9 cellular contexts compared by ENCODE assay signal in the genomic region with DNA sequence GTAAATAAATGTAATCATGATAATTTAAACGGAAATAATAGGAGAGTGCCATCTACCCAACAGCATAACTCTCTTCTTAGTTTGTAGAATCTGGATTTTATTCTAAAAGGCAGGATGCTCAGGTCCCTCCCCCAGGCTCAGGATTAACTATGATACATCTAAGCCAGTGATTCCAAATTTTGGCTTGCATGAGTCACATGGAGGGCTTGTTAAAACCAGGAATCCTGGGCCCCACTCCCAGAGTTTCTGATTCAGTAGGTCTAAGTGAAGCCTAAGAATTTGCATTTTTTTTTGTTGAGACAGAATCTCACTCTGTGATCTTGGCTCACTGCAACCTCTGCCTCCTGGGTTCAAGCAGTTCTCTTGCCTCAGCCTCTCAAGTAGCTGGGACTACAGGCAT.
DNase-seq lines count a peak whose midpoint lies in the region; TF ChIP-seq lines count a peak whose summit lies in the region.
"Had no signal": no experiment of that assay in that cellular context is flagged by ENCODE, and none has a peak within 500 bp of the region (broad histone marks: within the 10 kb centered on the region; RNA-seq: fewer than 3 reads in every experiment).

No MANE protein-coding gene starts in this region.

- no peak for TF ChIP-seq CTCF in SK-N-SH (IDR thresholded peaks at IDR 0.05)
- no peak for TF ChIP-seq CTCF in fibroblast of the aortic adventitia (IDR thresholded peaks at IDR 0.05; ENCODE audit: insufficient read depth, low read length)
- no peak for TF ChIP-seq CTCF in smooth muscle cell (IDR thresholded peaks at IDR 0.05; ENCODE audit: borderline replicate concordance, insufficient read depth, poor library complexity, severe bottlenecking)
- TF ChIP-seq CTCF in CD14-positive monocyte (IDR thresholded peaks at IDR 0.05): no peak

- H3K4me1 Mint-ChIP-seq in CD14-positive monocyte: peaks cover 55% of the 10 kb centered on the region

- intact Hi-C loops in CD14-positive monocyte (cut with micrococcal nuclease): no loop called here

- TF ChIP-seq EP300 in SK-N-SH (IDR thresholded peaks at IDR 0.05; ENCODE audit: borderline replicate concordance in 1 of 2, low read depth in 1 of 2, low read length in 1 of 2): peak in 1 of 2 experiments; percentile 75; a peak in 2 of 4 replicates

- peaks cover 0 to 2% of the 10 kb centered on the region in 2 donors for H3K36me3 Mint-ChIP-seq in CD14-positive monocyte
- H3K36me3 Mint-ChIP-seq: activated CD8-positive, alpha-beta memory T cell treated with anti-CD3 and anti-CD28 coated beads, Interleukin-2, amount 10 ng/mL, durations not matched to agents 7 days and 5 days had no signal

- H3K36me3 ChIP-seq in SK-N-SH (replicated peaks in 1 of 2; ENCODE audit: control insufficient read depth in 1 of 2, insufficient read depth in 2 of 2, low read length in 1 of 2) (no peaks in the 10 kb centered on the region), smooth muscle cell (ENCODE audit: low read depth) (no peaks in the 10 kb centered on the region)

- H3K27me3 ChIP-seq in SK-N-SH (ENCODE audit: insufficient read depth): no peaks in the 10 kb centered on the region
- H3K27me3 ChIP-seq in smooth muscle cell (ENCODE audit: low read depth): no peaks in the 10 kb centered on the region

- H3K4me1 ChIP-seq in SK-N-SH (ENCODE audit: control insufficient read depth in 1 of 2, insufficient read depth in 2 of 2, low read depth in 1 of 2, low read length in 1 of 2) (peaks cover 30 to 32% of the 10 kb centered on the region in 2 experiments), smooth muscle cell (ENCODE audit: low read depth) (peaks cover 29% of the 10 kb centered on the region)

- H3K79me2 ChIP-seq in SK-N-SH (ENCODE audit: insufficient read depth) (no peaks in the 10 kb centered on the region), smooth muscle cell (ENCODE audit: low read depth) (no peaks in the 10 kb centered on the region)

- peaks cover 0 to 4% (median 2%) of the 10 kb centered on the region in 7 donors for H3K9me3 Mint-ChIP-seq in CD14-positive monocyte

- H3K9me3 ChIP-seq in SK-N-SH (no peaks in the 10 kb centered on the region), smooth muscle cell (replicated peaks; ENCODE audit: low read depth) (no peaks in the 10 kb centered on the region)

- H3K4me3 ChIP-seq in SK-N-SH (ENCODE audit: low read depth in 2 of 2, low read length in 1 of 2) (peak overlapping the region in 1 of 2 experiments; percentile 45; a peak in 1 of 4 replicates), fibroblast of the aortic adventitia (ENCODE audit: low read depth, low read length) (no peak overlapping the region), smooth muscle cell (no peak overlapping the region)

- H3K27ac ChIP-seq in SK-N-SH (ENCODE audit: low read depth in 2 of 2, low read length in 1 of 2): peak overlapping the region; percentile 87 to 93
- H3K27ac ChIP-seq in smooth muscle cell (ENCODE audit: low read depth): peak overlapping the region; percentile 77

- 47% methylated on average over 1 of the region's 1 CpG for WGBS in SK-N-SH (ENCODE audit: low lambda C conversion rate)
- WGBS in smooth muscle cell (ENCODE audit: low lambda C conversion rate): 47% methylated on average over 1 of the region's 1 CpG

- H4K20me1 ChIP-seq in SK-N-SH (ENCODE audit: insufficient read depth): no peaks in the 10 kb centered on the region
- no peaks in the 10 kb centered on the region for H4K20me1 ChIP-seq in smooth muscle cell (ENCODE audit: low read depth)

- H3K4me2 ChIP-seq in SK-N-SH: peak overlapping the region; percentile 88; the same call in 1 of the 2 replicates
- peak overlapping the region; percentile 60 for H3K4me2 ChIP-seq in smooth muscle cell

- H2AFZ ChIP-seq in SK-N-SH (ENCODE audit: low read depth) (no peak overlapping the region), smooth muscle cell (ENCODE audit: low read depth) (no peak overlapping the region)

- H3F3A ChIP-seq in SK-N-SH (replicated peaks; ENCODE audit: insufficient read depth) (peaks cover 47% of the 10 kb centered on the region), smooth muscle cell (ENCODE audit: low read depth) (peaks cover 30% of the 10 kb centered on the region)

- H3K4me3 Mint-ChIP-seq in CD14-positive monocyte: no peak overlapping the region
- H3K4me3 Mint-ChIP-seq: activated CD8-positive, alpha-beta memory T cell treated with anti-CD3 and anti-CD28 coated beads, Interleukin-2, amount 10 ng/mL, durations not matched to agents 7 days and 5 days had no signal

- H3K9me2 ChIP-seq in SK-N-SH: no peaks in the 10 kb centered on the region

- DNase-seq in GM04503 (ENCODE audit: low read depth) (peak; percentile 83), SK-N-SH (no peak), fibroblast of the aortic adventitia (ENCODE audit: low read depth) (peak; percentile 97), smooth muscle cell (lab: John Stamatoyannopoulos, UW; ENCODE audit: unreplicated experiment) (no peak), CD14-positive monocyte (ENCODE audit: low spot score) (no peak), NCI-H510A treated with DMSO at 0.1 percent for 48 hours (lab: John Stamatoyannopoulos, UW) (no peak), NCI-H82 treated with DMSO at 0.1 percent for 48 hours (lab: John Stamatoyannopoulos, UW; ENCODE audit: unreplicated experiment) (no peak), GF-D8 (lab: John Stamatoyannopoulos, UW) (no peak)
- DNase-seq: activated CD8-positive, alpha-beta memory T cell treated with anti-CD3 and anti-CD28 coated beads, Interleukin-2, amount 10 ng/mL, durations not matched to agents 7 days and 5 days had no signal

- no peak overlapping the region for H3K9ac ChIP-seq in SK-N-SH
- H3K9ac ChIP-seq in smooth muscle cell (ENCODE audit: low read depth): no peak overlapping the region

- H3K27me3 Mint-ChIP-seq in CD14-positive monocyte (ENCODE audit: low read depth in 3 of 3): peaks cover 8 to 19% (median 8%) of the 10 kb centered on the region in 3 donors

- TF ChIP-seq RAD21 in SK-N-SH (IDR thresholded peaks at IDR 0.05; ENCODE audit: low read length): no peak

- CTCF ChIA-PET in SK-N-SH (lab: Yijun Ruan, JAX): interaction anchor here (0.6 kb wide), 1 partner anchor 17 kb away, joined by 3 read pairs; no protein-coding TSS in a partner anchor

- no peak overlapping the region for H3K27ac Mint-ChIP-seq in CD14-positive monocyte
- H3K27ac Mint-ChIP-seq: activated CD8-positive, alpha-beta memory T cell treated with anti-CD3 and anti-CD28 coated beads, Interleukin-2, amount 10 ng/mL, durations not matched to agents 7 days and 5 days had no signal

- POLR2A ChIA-PET in SK-N-SH (lab: Yijun Ruan, JAX): interaction anchor here (0.6 kb wide), 1 partner anchor 334 kb away, joined by 3 read pairs; no protein-coding TSS in a partner anchor

TF ChIP-seq in SK-N-SH, 30 proteins besides CTCF, POLR2A, EP300 and RAD21:
- TF ChIP-seq JUND (IDR thresholded peaks at IDR 0.05): peak; percentile 73
- peak; percentile 87 for TF ChIP-seq NFIC (IDR thresholded peaks at IDR 0.05; ENCODE audit: borderline replicate concordance)
- no peak for TF ChIP-seq RFX5 (IDR thresholded peaks at IDR 0.05; ENCODE audit: low read length)
- TF ChIP-seq SIN3A (IDR thresholded peaks at IDR 0.05; ENCODE audit: borderline replicate concordance, low read depth, low read length): no peak
- TF ChIP-seq FOSL2 (IDR thresholded peaks at IDR 0.05; ENCODE audit: borderline replicate concordance, low read depth): peak; percentile 86
- TF ChIP-seq RXRA (IDR thresholded peaks at IDR 0.05; ENCODE audit: borderline replicate concordance, low read depth): peak; percentile 51; the same call in 1 of the 2 replicates
- peak; percentile 78 for TF ChIP-seq TCF12 (IDR thresholded peaks at IDR 0.05)
- TF ChIP-seq, protein P1, sequence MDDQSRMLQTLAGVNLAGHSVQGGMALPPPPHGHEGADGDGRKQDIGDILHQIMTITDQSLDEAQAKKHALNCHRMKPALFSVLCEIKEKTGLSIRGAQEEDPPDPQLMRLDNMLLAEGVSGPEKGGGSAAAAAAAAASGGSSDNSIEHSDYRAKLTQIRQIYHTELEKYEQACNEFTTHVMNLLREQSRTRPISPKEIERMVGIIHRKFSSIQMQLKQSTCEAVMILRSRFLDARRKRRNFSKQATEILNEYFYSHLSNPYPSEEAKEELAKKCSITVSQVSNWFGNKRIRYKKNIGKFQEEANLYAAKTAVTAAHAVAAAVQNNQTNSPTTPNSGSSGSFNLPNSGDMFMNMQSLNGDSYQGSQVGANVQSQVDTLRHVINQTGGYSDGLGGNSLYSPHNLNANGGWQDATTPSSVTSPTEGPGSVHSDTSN (IDR thresholded peaks at IDR 0.05): peak; percentile 42; the same call in 1 of the 2 replicates
- peak; percentile 75 for TF ChIP-seq TEAD4 (IDR thresholded peaks at IDR 0.05; ENCODE audit: borderline replicate concordance, insufficient read depth)

Comparison
In these comparisons a context has a peak if more than half of its experiments do, and no peak if none do; other contexts are left out.
1. DNase-seq: peak in GM04503 (single experiment) and fibroblast of the aortic adventitia (single experiment); none in SK-N-SH (single experiment), smooth muscle cell (single experiment), CD14-positive monocyte (single experiment), NCI-H510A treated with DMSO at 0.1 percent for 48 hours (single experiment), NCI-H82 treated with DMSO at 0.1 percent for 48 hours (single experiment) and GF-D8 (single experiment).